ENCODE assay signal across 19 cellular contexts in the genomic region with DNA sequence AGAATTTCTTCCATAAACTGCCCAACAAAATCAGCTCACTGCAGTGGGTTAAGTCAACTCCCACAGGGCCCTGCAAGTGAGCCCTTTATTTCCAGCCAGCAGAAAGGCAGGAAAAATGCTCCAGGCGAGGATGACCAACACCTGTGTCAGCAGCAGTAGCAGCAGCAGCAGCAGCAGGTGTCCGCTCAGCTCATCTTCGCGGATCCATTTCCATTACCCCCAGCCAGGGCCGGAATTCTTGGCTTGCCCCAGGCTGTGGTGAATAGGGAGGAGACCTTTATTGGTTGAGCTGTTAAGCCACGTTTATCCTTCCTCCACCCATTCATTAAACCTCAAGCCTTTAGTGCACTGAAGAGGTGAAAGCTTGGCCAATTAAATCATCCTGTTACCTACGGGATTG. TPM values are rescaled to one million over a fixed set of nuclear protein-coding genes. Genes with fewer than 3 reads are reported as not detected.
DNase-seq lines count a peak whose midpoint lies in the region; ATAC-seq, FAIRE-seq and TF ChIP-seq lines count a peak whose summit lies in the region.
"Had no signal": no experiment of that assay in that cellular context is flagged by ENCODE, and none has a peak within 500 bp of the region (broad histone marks: within the 10 kb centered on the region; RNA-seq: fewer than 3 reads in every experiment).

No MANE protein-coding gene starts in this region.

- H3K27ac Mint-ChIP-seq in effector memory CD8-positive, alpha-beta T cell, result no peak overlapping the region
- H3K27ac Mint-ChIP-seq: mesothelial cell of epicardium, T-helper 17 cell had no signal

- H3K9me3 ChIP-seq in Panc1 (ENCODE audit: control insufficient read depth, insufficient read depth, low read depth, low read length), result no peaks in the 10 kb centered on the region
- no peaks in the 10 kb centered on the region for H3K9me3 ChIP-seq in iPS DF 6.9 (ENCODE audit: control insufficient read depth, insufficient read depth, low read length)
- H3K9me3 ChIP-seq: sigmoid colon, upper lobe of left lung had no signal

- peak; percentile 48 for DNase-seq in COR-L47 (lab: John Stamatoyannopoulos, UW)
- DNase-seq in HTR-8/SVneo (ENCODE audit: insufficient read length, low spot score), result no peak
- DNase-seq in Panc1 (ENCODE audit: low read depth, low spot score), result no peak
- DNase-seq in iPS DF 6.9 (ENCODE audit: low read depth, low spot score), result peak; percentile 75
- DNase-seq in NCI-H2171 (lab: John Stamatoyannopoulos, UW), result no peak
- DNase-seq in effector memory CD8-positive, alpha-beta T cell, result no peak
- DNase-seq: activated naive CD4-positive, alpha-beta T cell treated with anti-CD3 and anti-CD28 coated beads, Interleukin-2, amount 50 U/mL, for 16 hours; brain microvascular endothelial cell; Calu3; effector CD8-positive, alpha-beta T cell; NCI-H1436; Right ventricle myocardium superior; sigmoid colon; stimulated activated CD4-positive, alpha-beta T cell treated with anti-CD3 and anti-CD28 coated beads, Interleukin-4, amount 100 ng/mL, for 24 hours; T-helper 17 cell; upper lobe of left lung had no signal

- no peak for TF ChIP-seq CTCF in Panc1 (IDR thresholded peaks at IDR 0.05)

- WGBS in iPS DF 6.9 (ENCODE audit: insufficient coverage, insufficient read length), result no CpG with 5 or more reads among the region's 7 CpGs

- no peak overlapping the region for H3K4me3 ChIP-seq in Panc1 (ENCODE audit: low read depth in 2 of 2, low read length in 2 of 2)
- no peak overlapping the region for H3K4me3 ChIP-seq in iPS DF 6.9 (ENCODE audit: low read length)
- H3K4me3 ChIP-seq: sigmoid colon, upper lobe of left lung had no signal

- no peaks in the 10 kb centered on the region for H3K36me3 Mint-ChIP-seq in effector memory CD8-positive, alpha-beta T cell (ENCODE audit: insufficient read depth)
- H3K36me3 Mint-ChIP-seq: mesothelial cell of epicardium had no signal

- H3K27ac ChIP-seq in Panc1 (ENCODE audit: low read length) (no peak overlapping the region), iPS DF 6.9 (ENCODE audit: low read length) (no peak overlapping the region)
- H3K27ac ChIP-seq: brain microvascular endothelial cell, sigmoid colon, upper lobe of left lung had no signal

- no peak overlapping the region for H3K4me3 Mint-ChIP-seq in effector memory CD8-positive, alpha-beta T cell
- H3K4me3 Mint-ChIP-seq: mesothelial cell of epicardium, T-helper 17 cell had no signal

- H3K36me3 ChIP-seq in Panc1 (ENCODE audit: control insufficient read depth, insufficient read depth, low read length), result no peaks in the 10 kb centered on the region
- H3K36me3 ChIP-seq in iPS DF 6.9 (ENCODE audit: control insufficient read depth, insufficient read depth, low read length), result no peaks in the 10 kb centered on the region
- H3K36me3 ChIP-seq: brain microvascular endothelial cell, sigmoid colon, upper lobe of left lung had no signal

- H3K27me3 Mint-ChIP-seq in effector memory CD8-positive, alpha-beta T cell, result peaks cover 9 to 30% of the 10 kb centered on the region in 2 donors

- ATAC-seq in Panc1, result peak; percentile 90
- no peak for ATAC-seq in GM21717 (IDR thresholded peaks at IDR 0.05; ENCODE audit: unreplicated experiment)
- ATAC-seq in GM19023 (IDR thresholded peaks at IDR 0.05; ENCODE audit: unreplicated experiment), result no peak
- no peak for ATAC-seq in effector memory CD8-positive, alpha-beta T cell (replicated peaks)
- ATAC-seq: T-helper 17 cell had no signal

- H3K9me3 Mint-ChIP-seq in effector memory CD8-positive, alpha-beta T cell, result no peaks in the 10 kb centered on the region
- H3K9me3 Mint-ChIP-seq: mesothelial cell of epicardium had no signal

- POLR2A ChIA-PET in Panc1 (lab: Charles Lee), result no interaction called here

- in situ Hi-C loops in Panc1 (cut with HindIII; ENCODE audit: low pct_unique_long_range_greater_than_20kb, low sequenced_read_pairs), result no loop called here

- peaks cover 8% of the 10 kb centered on the region; the same call in 1 of the 2 replicates for H3K4me1 ChIP-seq in Panc1 (ENCODE audit: control insufficient read depth, insufficient read depth, low read length)
- H3K4me1 ChIP-seq in iPS DF 6.9 (ENCODE audit: control insufficient read depth, insufficient read depth, low read length), result peaks cover 3% of the 10 kb centered on the region; the same call in 1 of the 2 replicates

- H3K27me3 ChIP-seq in Panc1 (ENCODE audit: control insufficient read depth, insufficient read depth, low read length) (no peaks in the 10 kb centered on the region; the same call in 1 of the 2 replicates), iPS DF 6.9 (ENCODE audit: control insufficient read depth, insufficient read depth, low read length) (no peaks in the 10 kb centered on the region)
- H3K27me3 ChIP-seq: brain microvascular endothelial cell, sigmoid colon, upper lobe of left lung had no signal

- no TSS peak for BruUV-seq in Panc1 (replicated peaks; lab: Mats Ljungman, UMichigan)

- CTCF ChIA-PET in Panc1 (lab: Charles Lee), result no interaction called here

- intact Hi-C loops in Panc1 (cut with micrococcal nuclease; ENCODE audit: unreplicated experiment), result no loop called here

- H3K4me1 Mint-ChIP-seq in effector memory CD8-positive, alpha-beta T cell (ENCODE audit: low read depth in 2 of 2), result no peaks in the 10 kb centered on the region

- peak; percentile 87 for FAIRE-seq in HTR-8/SVneo (lab: Jason Lieb, UNC)

RNA-seq across cellular contexts. Expression of a gene that starts 46.2 kb away (rescaled TPM):
- total RNA-seq in Panc1 (2021; ENCODE audit: unreplicated experiment), result 0.39 TPM
- polyA plus RNA-seq in Panc1 (2012; ENCODE audit: insufficient read length), result 0.91 TPM
- total RNA-seq: Calu3, Right ventricle myocardium superior had no signal

Comparison
In these comparisons a context has a peak if more than half of its experiments do, and no peak if none do; other contexts are left out.
1. DNase-seq: peak in COR-L47 (single experiment) and iPS DF 6.9 (single experiment); none in HTR-8/SVneo (single experiment), Panc1 (single experiment), NCI-H2171 (single experiment) and effector memory CD8-positive, alpha-beta T cell (0 of 3).